8 cellular contexts compared by ENCODE assay signal in genomic region chr6:36594816-36595167, GRCh38. TPM values are rescaled to one million over a fixed set of nuclear protein-coding genes. Genes with fewer than 3 reads are reported as not detected.
DNase-seq lines count a peak whose midpoint lies in the region; ATAC-seq and TF ChIP-seq lines count a peak whose summit lies in the region.

No MANE protein-coding gene starts in this region.

- peaks cover 8 to 47% (median 35%) of the 10 kb centered on the region in 12 donors for H3K4me1 ChIP-seq in heart left ventricle

- H3K9me3 Mint-ChIP-seq in activated B cell treated with CpG ODN at 0.5 μM for 24 hours, result no peaks in the 10 kb centered on the region

- peak overlapping the region; percentile 99 for H3K27ac Mint-ChIP-seq in activated B cell treated with CpG ODN at 0.5 μM for 24 hours

- WGBS in heart left ventricle, 4 donors, result 0 to 2% (median 1%) methylated on average over 7 of the region's 7 CpGs

- peak; percentile 47 for DNase-seq in NCI-H2171 treated with DMSO at 0.1 percent for 48 hours (lab: John Stamatoyannopoulos, UW)
- no peak for DNase-seq in NCI-H2171 (lab: John Stamatoyannopoulos, UW)
- no peak for DNase-seq in activated B cell treated with CpG ODN at 0.5 μM for 24 hours
- no peak for DNase-seq in heart left ventricle
- DNase-seq in sciatic nerve (ENCODE audit: low spot score), result no peak

- H3K27me3 ChIP-seq in heart left ventricle, result no peaks in the 10 kb centered on the region

- peak overlapping the region; percentile 87 to 100 (median 97) for H3K27ac ChIP-seq in heart left ventricle

- no peaks in the 10 kb centered on the region for H3K27me3 Mint-ChIP-seq in activated B cell treated with CpG ODN at 0.5 μM for 24 hours

- peak overlapping the region; percentile 96 for H3K4me3 Mint-ChIP-seq in activated B cell treated with CpG ODN at 0.5 μM for 24 hours

- H3K36me3 Mint-ChIP-seq in activated B cell treated with CpG ODN at 0.5 μM for 24 hours (ENCODE audit: low read depth), result peaks cover 57% of the 10 kb centered on the region

- H3K9me3 ChIP-seq in heart left ventricle, result no peaks in the 10 kb centered on the region

- POLR2A ChIA-PET in activated B cell treated with CpG ODN at 0.5 μM for 24 hours (lab: Charles Lee), result interaction anchor here (0.6 to 6.7 kb wide), 21 partner anchors 8 to 629 kb away, joined by 3 to 83 read pairs (median 4); partner anchors contain the start of genes CDKN1A, MAPK14 and PPIL1

- ATAC-seq in activated B cell treated with CpG ODN at 0.5 μM for 24 hours (ENCODE audit: low read depth) (no peak), heart left ventricle (peak in 1 of 4 donors; percentile 16), sciatic nerve (peak; percentile 21), HG03095 (IDR thresholded peaks at IDR 0.05; ENCODE audit: unreplicated experiment) (no peak), GM21576 (IDR thresholded peaks at IDR 0.05; ENCODE audit: unreplicated experiment) (no peak), GM19395 (IDR thresholded peaks at IDR 0.05; ENCODE audit: unreplicated experiment) (no peak)

- peak overlapping the region; percentile 64 to 83 (median 74) for H3K4me3 ChIP-seq in heart left ventricle

- CTCF ChIA-PET in activated B cell treated with CpG ODN at 0.5 μM for 24 hours (lab: Charles Lee), result interaction anchor here (0.7 to 1.8 kb wide), 3 partner anchors 12 to 454 kb away, joined by 3 to 5 read pairs (median 4); no protein-coding TSS in a partner anchor

- peaks cover 4 to 39% (median 32%) of the 10 kb centered on the region in 9 donors for H3K36me3 ChIP-seq in heart left ventricle

- peaks cover 56% of the 10 kb centered on the region for H3K4me1 Mint-ChIP-seq in activated B cell treated with CpG ODN at 0.5 μM for 24 hours

- TF ChIP-seq POLR2A in heart left ventricle (IDR thresholded peaks at IDR 0.05), result no peak

- no peak for TF ChIP-seq CTCF in activated B cell treated with CpG ODN at 0.5 μM for 24 hours (IDR thresholded peaks at IDR 0.05)
- TF ChIP-seq CTCF in heart left ventricle (IDR thresholded peaks at IDR 0.05), result no peak

- intact Hi-C loops in activated B cell treated with CpG ODN at 0.5 μM for 24 hours (cut with micrococcal nuclease) (loop anchor here (1.0 to 10.0 kb wide), 5 partner anchors 47 to 410 kb away; partner anchors contain the start of genes FGD2 and STK38), heart left ventricle (cut with DNase I) (loop anchor here (1.0 to 10.0 kb wide), 10 partner anchors 47 to 172 kb away; partner anchors contain the start of genes STK38 (in 9 of the 10), KCTD20 (in 6 of the 10) and PXT1 (in 6 of the 10)), sciatic nerve (cut with DNase I) (no loop called here)

RNA-seq across cellular contexts. Expression of gene SRSF3, which starts 0.6 kb away (rescaled TPM):
- 421 and 494 TPM in 2 replicates for total RNA-seq in activated B cell treated with CpG ODN at 0.5 μM for 24 hours
- 100 to 1,000 TPM in 6 of 9 donors, 10 to 100 TPM in 3; 43.2 to 162 (median 111) TPM for total RNA-seq in heart left ventricle
- 100 to 1,000 TPM in 1 of 2 donors, 10 to 100 TPM in 1; 69.1 to 215 TPM for polyA plus RNA-seq in heart left ventricle
- total RNA-seq in sciatic nerve, result 218 TPM

RNA-seq across cellular contexts. Expression of gene STK38, which starts 47.5 kb away (rescaled TPM):
- 23.2 and 26.1 TPM in 2 replicates for total RNA-seq in activated B cell treated with CpG ODN at 0.5 μM for 24 hours
- 10 to 100 TPM; 14.3 to 32.8 (median 21.2) TPM for total RNA-seq in heart left ventricle
- polyA plus RNA-seq in heart left ventricle, result 10 to 100 TPM; 15.0 to 23.2 TPM
- 39.7 TPM for total RNA-seq in sciatic nerve
